In the genomic region with DNA sequence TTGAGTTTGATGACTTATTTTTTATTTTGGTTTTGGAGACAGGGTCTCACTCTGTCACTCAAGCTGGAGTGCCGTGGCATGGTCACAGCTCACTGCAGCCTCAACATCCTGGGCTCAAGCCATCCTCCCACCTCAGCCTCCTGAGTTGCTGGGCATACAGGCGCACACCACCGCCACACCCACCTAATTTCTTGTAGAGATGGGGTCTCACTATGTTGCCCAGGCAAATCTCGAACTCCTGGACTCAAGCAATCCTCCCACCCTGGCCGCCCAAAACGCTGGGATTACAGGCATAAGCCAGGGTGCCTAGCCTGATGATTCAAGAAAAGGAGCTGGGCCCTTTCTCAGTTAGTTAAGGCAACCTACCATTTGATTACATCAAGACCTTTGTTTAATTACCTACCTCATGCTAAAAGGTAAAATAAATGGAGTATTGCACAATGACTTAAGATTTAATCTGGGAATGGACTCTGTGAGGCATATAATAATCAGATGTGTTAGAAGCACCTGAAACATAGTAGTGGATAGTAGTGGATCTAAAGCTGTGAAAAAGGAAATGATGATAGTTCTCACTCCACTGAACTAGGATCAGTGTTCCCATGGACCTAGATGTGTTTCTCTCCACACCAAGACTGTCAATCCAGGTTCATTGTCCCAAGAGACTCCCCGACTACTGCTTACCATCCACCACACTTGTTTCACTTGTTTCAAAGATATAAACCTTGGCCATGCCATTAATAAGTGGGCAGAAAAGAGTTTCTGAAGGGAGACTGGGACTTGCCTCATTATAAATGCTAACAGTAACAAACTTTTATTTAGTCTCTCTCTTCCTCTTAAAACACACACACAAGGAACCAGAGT, we compare ENCODE assay signal across 10 cellular contexts. TPM values are rescaled to one million over a fixed set of nuclear protein-coding genes. Genes with fewer than 3 reads are reported as not detected.
DNase-seq lines count a peak whose midpoint lies in the region; ATAC-seq and TF ChIP-seq lines count a peak whose summit lies in the region.
"Had no signal": no experiment of that assay in that cellular context is flagged by ENCODE, and none has a peak within 500 bp of the region (broad histone marks: within the 10 kb centered on the region; RNA-seq: fewer than 3 reads in every experiment).

No MANE protein-coding gene starts in this region.

- 92 to 95% (median 94%) methylated on average over 7 of the region's 7 CpGs for WGBS in psoas muscle, 3 donors

- ATAC-seq in psoas muscle, result no peak
- ATAC-seq in HG02981 (IDR thresholded peaks at IDR 0.05; ENCODE audit: unreplicated experiment), result no peak
- no peak for ATAC-seq in mucosa of descending colon
- ATAC-seq in HG02763 (IDR thresholded peaks at IDR 0.05; ENCODE audit: unreplicated experiment), result no peak

- TF ChIP-seq CTCF in fibroblast of the aortic adventitia (IDR thresholded peaks at IDR 0.05; ENCODE audit: insufficient read depth, low read length) (no peak), psoas muscle (IDR thresholded peaks at IDR 0.05) (no peak), mucosa of descending colon (IDR thresholded peaks at IDR 0.05) (no peak)

- peak overlapping the region; percentile 63 for H3K4me3 ChIP-seq in GM08714 (ENCODE audit: low read length)
- H3K4me3 ChIP-seq in SJCRH30, result peak overlapping the region; percentile 67
- peak overlapping the region; percentile 88 for H3K4me3 ChIP-seq in fibroblast of the aortic adventitia (ENCODE audit: low read depth, low read length)
- H3K4me3 ChIP-seq in psoas muscle, result peak overlapping the region; percentile 86
- H3K4me3 ChIP-seq in mucosa of descending colon, result no peak overlapping the region

- H3K9me3 ChIP-seq in SJCRH30 (replicated peaks) (no peaks in the 10 kb centered on the region), psoas muscle (no peaks in the 10 kb centered on the region), mucosa of descending colon (no peaks in the 10 kb centered on the region)
- H3K9me3 ChIP-seq: adrenal gland had no signal

- H3K27ac ChIP-seq in SJCRH30, result peak overlapping the region; percentile 71
- H3K27ac ChIP-seq in psoas muscle, result no peak overlapping the region
- H3K27ac ChIP-seq: adrenal gland had no signal

- H3K36me3 ChIP-seq in SJCRH30 (no peaks in the 10 kb centered on the region), psoas muscle (ENCODE audit: insufficient read depth in 1 of 2, low read depth in 1 of 2) (no peaks in the 10 kb centered on the region), mucosa of descending colon (ENCODE audit: low read depth) (no peaks in the 10 kb centered on the region)
- H3K36me3 ChIP-seq: adrenal gland had no signal

- no peaks in the 10 kb centered on the region for H3K27me3 ChIP-seq in SJCRH30
- peaks cover 0 to 35% (median 0%) of the 10 kb centered on the region in 3 donors for H3K27me3 ChIP-seq in psoas muscle (ENCODE audit: insufficient read depth in 3 of 3, low read length in 2 of 3)

- intact Hi-C loops in psoas muscle (cut with DNase I), result loop anchor here (2.0 to 5.0 kb wide), 2 partner anchors 211 to 460 kb away; no protein-coding TSS in a partner anchor
- intact Hi-C loops in mucosa of descending colon (cut with DNase I, micrococcal nuclease), result loop anchor here in 1 of 2 donors (10.0 kb wide), 1 partner anchor 213 kb away; no protein-coding TSS in a partner anchor

- DNase-seq in SJCRH30, result no peak
- DNase-seq in fibroblast of the aortic adventitia (ENCODE audit: low read depth), result no peak
- DNase-seq in psoas muscle, result no peak
- DNase-seq in DMS114 treated with DMSO at 0.1 percent for 48 hours (lab: John Stamatoyannopoulos, UW; ENCODE audit: unreplicated experiment), result no peak
- no peak for DNase-seq in mucosa of descending colon
- DNase-seq: adrenal gland, NCI-H1092 had no signal

- H3K4me1 ChIP-seq in SJCRH30 (peaks cover 6% of the 10 kb centered on the region), psoas muscle (peaks cover 3% of the 10 kb centered on the region), mucosa of descending colon (ENCODE audit: low read depth) (peaks cover 23% of the 10 kb centered on the region)
- H3K4me1 ChIP-seq: adrenal gland had no signal

RNA-seq across cellular contexts. Expression of gene TNFRSF21, which starts 2.1 kb away (rescaled TPM):
- 23.0 and 25.1 TPM in 2 replicates for total RNA-seq in SJCRH30 (2014; rRNA removed; shearing (Covaris generic))
- total RNA-seq in fibroblast of the aortic adventitia (ENCODE audit: low replicate concordance), result 13.8 and 17.7 TPM in 2 replicates
- 10 to 100 TPM in 2 of 4 donors, 1 to 10 TPM in 2; 4.3 to 22.3 (median 8.9) TPM for total RNA-seq in psoas muscle
- 1 to 10 TPM; 2.7 to 7.3 (median 3.0) TPM for polyA plus RNA-seq in psoas muscle
- total RNA-seq in mucosa of descending colon, result 10 to 100 TPM; 54.8 to 92.5 (median 75.4) TPM
